ENCODE assay signal across 24 cellular contexts in the genomic region with DNA sequence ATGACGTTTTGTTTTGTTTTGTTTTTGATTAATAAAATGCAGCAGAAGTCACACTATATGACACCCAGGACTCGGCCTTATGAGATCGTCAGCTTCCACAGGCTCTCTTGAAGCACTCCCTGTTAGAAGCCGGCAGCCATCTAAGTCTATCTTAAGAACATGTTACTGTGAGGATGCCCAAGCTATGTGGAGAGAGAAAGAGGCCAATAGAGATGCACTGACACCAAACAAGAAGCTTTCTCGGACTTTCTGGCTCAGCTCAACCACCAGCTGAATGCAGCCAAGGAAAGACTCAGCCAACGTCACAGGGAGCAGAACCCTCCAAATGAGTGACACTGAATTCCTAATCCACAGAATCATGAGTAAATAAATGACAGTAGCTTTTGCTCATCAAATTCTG. TPM values are rescaled to one million over a fixed set of nuclear protein-coding genes. Genes with fewer than 3 reads are reported as not detected.
DNase-seq lines count a peak whose midpoint lies in the region; ATAC-seq and TF ChIP-seq lines count a peak whose summit lies in the region.
"Had no signal": no experiment of that assay in that cellular context is flagged by ENCODE, and none has a peak within 500 bp of the region (broad histone marks: within the 10 kb centered on the region; RNA-seq: fewer than 3 reads in every experiment).

No MANE protein-coding gene starts in this region.

- TF ChIP-seq CTCF in vagina (IDR thresholded peaks at IDR 0.05), result no peak

- no peaks in the 10 kb centered on the region for H3K27me3 Mint-ChIP-seq in stimulated activated naive CD8-positive, alpha-beta T cell treated with anti-CD3 and anti-CD28 coated beads, Interleukin-15, Interleukin-2, amounts not matched to agents 100 ng/mL and 50 ng/mL, for 24 hours
- no peaks in the 10 kb centered on the region for H3K27me3 Mint-ChIP-seq in stimulated activated naive CD8-positive, alpha-beta T cell treated with anti-CD3 and anti-CD28 coated beads, Interleukin-15, amount 100 ng/mL, for 72 hours

- H3K9me3 Mint-ChIP-seq in stimulated activated naive CD8-positive, alpha-beta T cell treated with anti-CD3 and anti-CD28 coated beads, Interleukin-15, Interleukin-2, amounts not matched to agents 100 ng/mL and 50 ng/mL, for 24 hours, result no peaks in the 10 kb centered on the region
- H3K9me3 Mint-ChIP-seq in stimulated activated naive CD8-positive, alpha-beta T cell treated with anti-CD3 and anti-CD28 coated beads, Interleukin-15, amount 100 ng/mL, for 72 hours, result no peaks in the 10 kb centered on the region

- no peaks in the 10 kb centered on the region for H3K27me3 ChIP-seq in vagina
- H3K27me3 ChIP-seq: left lung, spleen had no signal

- no peaks in the 10 kb centered on the region for H3K36me3 ChIP-seq in vagina
- H3K36me3 ChIP-seq: left lung, spleen had no signal

- intact Hi-C loops in vagina (cut with DNase I), result no loop called here

- peak overlapping the region; percentile 46 for H3K27ac Mint-ChIP-seq in stimulated activated naive CD8-positive, alpha-beta T cell treated with anti-CD3 and anti-CD28 coated beads, Interleukin-15, Interleukin-2, amounts not matched to agents 100 ng/mL and 50 ng/mL, for 24 hours
- H3K27ac Mint-ChIP-seq in stimulated activated naive CD8-positive, alpha-beta T cell treated with anti-CD3 and anti-CD28 coated beads, Interleukin-15, amount 100 ng/mL, for 72 hours, result no peak overlapping the region

- peaks cover 10% of the 10 kb centered on the region for H3K4me1 Mint-ChIP-seq in stimulated activated naive CD8-positive, alpha-beta T cell treated with anti-CD3 and anti-CD28 coated beads, Interleukin-15, Interleukin-2, amounts not matched to agents 100 ng/mL and 50 ng/mL, for 24 hours (ENCODE audit: low read depth)
- peaks cover 43% of the 10 kb centered on the region for H3K4me1 Mint-ChIP-seq in stimulated activated naive CD8-positive, alpha-beta T cell treated with anti-CD3 and anti-CD28 coated beads, Interleukin-15, amount 100 ng/mL, for 72 hours
- H3K4me1 Mint-ChIP-seq: neural crest cell had no signal

- no peak for DNase-seq in stimulated activated naive CD8-positive, alpha-beta T cell treated with anti-CD3 and anti-CD28 coated beads, Interleukin-15, amount 100 ng/mL, for 72 hours
- DNase-seq in midbrain (lab: John Stamatoyannopoulos, UW) (peak; percentile 73), vagina (ENCODE audit: extremely low spot score in 2 of 2) (no peak), HPDE6-E6E7 (ENCODE audit: extremely low spot score) (no peak), mesenteric fat pad (ENCODE audit: low spot score) (no peak), GM19240 (ENCODE audit: insufficient read length, low spot score) (no peak)
- DNase-seq: activated CD8-positive, alpha-beta memory T cell treated with anti-CD3 and anti-CD28 coated beads, Interleukin-2, amount 50 U/mL, for 4 hours; activated gamma-delta T cell; amniotic stem cell; central memory CD4-positive, alpha-beta T cell; DMS 273 treated with DMSO at 0.1 percent for 48 hours; effector CD4-positive, alpha-beta T cell; KBM-7; left lung; NCI-H1694 treated with DMSO at 0.1 percent for 48 hours; NCI-H82; SIG-M5; spleen; stimulated activated CD4-positive, alpha-beta T cell treated with anti-CD3 and anti-CD28 coated beads, Interleukin-4, amount 100 ng/mL, for 4 hours had no signal

- H3K36me3 Mint-ChIP-seq in stimulated activated naive CD8-positive, alpha-beta T cell treated with anti-CD3 and anti-CD28 coated beads, Interleukin-15, Interleukin-2, amounts not matched to agents 100 ng/mL and 50 ng/mL, for 24 hours (ENCODE audit: low read depth), result no peaks in the 10 kb centered on the region

- H3K4me3 Mint-ChIP-seq in stimulated activated naive CD8-positive, alpha-beta T cell treated with anti-CD3 and anti-CD28 coated beads, Interleukin-15, Interleukin-2, amounts not matched to agents 100 ng/mL and 50 ng/mL, for 24 hours, result no peak overlapping the region
- H3K4me3 Mint-ChIP-seq in stimulated activated naive CD8-positive, alpha-beta T cell treated with anti-CD3 and anti-CD28 coated beads, Interleukin-15, amount 100 ng/mL, for 72 hours, result no peak overlapping the region
- H3K4me3 Mint-ChIP-seq: CD14-positive monocyte, neural crest cell had no signal

- H3K27ac ChIP-seq in cingulate gyrus (ENCODE audit: low read depth, low read length), result peak overlapping the region; percentile 88
- H3K27ac ChIP-seq in vagina, result peak overlapping the region; percentile 68
- H3K27ac ChIP-seq: left lung, spleen, VCaP had no signal

- ATAC-seq in stimulated activated naive CD8-positive, alpha-beta T cell treated with anti-CD3 and anti-CD28 coated beads, Interleukin-15, amount 100 ng/mL, for 72 hours, result no peak

- TF ChIP-seq POLR2A in vagina (IDR thresholded peaks at IDR 0.05), result no peak

- H3K9me3 ChIP-seq in vagina, result no peaks in the 10 kb centered on the region
- H3K9me3 ChIP-seq: left lung, spleen had no signal

- no peak overlapping the region for H3K4me3 ChIP-seq in vagina
- H3K4me3 ChIP-seq: left lung, spleen had no signal

- H3K4me1 ChIP-seq in vagina, result peaks cover 8% of the 10 kb centered on the region

RNA-seq across cellular contexts. Expression of a gene that starts 14.0 kb away (rescaled TPM):
- 608 TPM for total RNA-seq in vagina
- 265 TPM for total RNA-seq in mesenteric fat pad
